Comparison of ENCODE assay signal across 9 cellular contexts in the genomic region with DNA sequence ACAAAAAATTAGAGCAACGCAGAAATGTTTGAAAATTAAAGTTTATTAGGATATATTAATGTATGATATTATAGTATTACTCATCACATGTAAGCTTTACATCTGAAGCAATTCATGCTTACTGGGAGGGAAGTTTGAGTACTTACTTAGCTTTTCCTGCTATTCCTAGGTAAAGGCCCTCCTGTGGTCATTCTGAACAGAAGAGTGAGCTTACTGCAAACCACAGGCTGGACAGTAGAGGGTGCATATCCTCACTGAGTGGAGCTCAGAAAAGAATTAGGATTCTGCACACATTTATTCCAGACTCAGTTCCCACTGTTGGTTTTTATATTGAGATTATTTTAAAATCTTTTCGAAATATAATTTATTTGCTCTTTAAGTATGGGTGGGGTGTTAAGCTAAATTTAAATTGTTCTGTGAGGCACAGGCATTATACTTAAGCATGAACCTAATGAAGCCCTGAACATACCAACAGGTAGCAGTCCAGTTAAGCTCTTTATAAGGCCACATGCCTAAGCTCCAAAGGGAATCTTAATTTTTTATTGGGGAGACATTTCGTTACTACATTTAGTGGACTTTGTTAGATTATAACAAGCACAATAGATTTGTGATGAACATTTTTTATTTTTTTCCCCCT. TPM values are rescaled to one million over a fixed set of nuclear protein-coding genes. Genes with fewer than 3 reads are reported as not detected.
A peak's percentile ranks its signal among the peaks of the same experiment; 100 is the strongest.
DNase-seq lines count a peak whose midpoint lies in the region; ATAC-seq and TF ChIP-seq lines count a peak whose summit lies in the region.
"Had no signal": no experiment of that assay in that cellular context is flagged by ENCODE, and none has a peak within 500 bp of the region (broad histone marks: within the 10 kb centered on the region; RNA-seq: fewer than 3 reads in every experiment).

No MANE protein-coding gene starts in this region.

- H3K27me3 Mint-ChIP-seq in activated CD8-positive, alpha-beta T cell treated with anti-CD3 and anti-CD28 coated beads for 36 hours: no peaks in the 10 kb centered on the region
- H3K27me3 Mint-ChIP-seq in activated CD8-positive, alpha-beta T cell treated with anti-CD3 and anti-CD28 coated beads, Interleukin-2, amount 10 ng/mL, durations not matched to agents 7 days and 5 days (ENCODE audit: low read depth): no peaks in the 10 kb centered on the region
- H3K27me3 Mint-ChIP-seq: dendritic cell treated with granulocyte-macrophage colony-stimulating factor and Interleukin-4, amounts not matched to agents 40 ng/mL and 50 ng/mL, for 4 days had no signal

- peaks cover 46% of the 10 kb centered on the region for H3K4me1 Mint-ChIP-seq in activated CD8-positive, alpha-beta T cell treated with anti-CD3 and anti-CD28 coated beads for 36 hours (ENCODE audit: low read depth)
- H3K4me1 Mint-ChIP-seq in activated CD8-positive, alpha-beta T cell treated with anti-CD3 and anti-CD28 coated beads, Interleukin-2, amount 10 ng/mL, durations not matched to agents 7 days and 5 days (ENCODE audit: low read depth): peaks cover 23% of the 10 kb centered on the region

- ATAC-seq in activated CD8-positive, alpha-beta T cell treated with anti-CD3 and anti-CD28 coated beads for 36 hours: no peak
- ATAC-seq in activated CD8-positive, alpha-beta T cell treated with anti-CD3 and anti-CD28 coated beads, Interleukin-2, amount 10 ng/mL, durations not matched to agents 7 days and 5 days: no peak
- ATAC-seq in GM21825 (IDR thresholded peaks at IDR 0.05; ENCODE audit: unreplicated experiment): no peak

- H3K4me3 Mint-ChIP-seq in activated CD8-positive, alpha-beta T cell treated with anti-CD3 and anti-CD28 coated beads for 36 hours: no peak overlapping the region
- H3K4me3 Mint-ChIP-seq in activated CD8-positive, alpha-beta T cell treated with anti-CD3 and anti-CD28 coated beads, Interleukin-2, amount 10 ng/mL, durations not matched to agents 7 days and 5 days: no peak overlapping the region
- H3K4me3 Mint-ChIP-seq: dendritic cell treated with granulocyte-macrophage colony-stimulating factor and Interleukin-4, amounts not matched to agents 40 ng/mL and 50 ng/mL, for 4 days had no signal

- H3K36me3 Mint-ChIP-seq in activated CD8-positive, alpha-beta T cell treated with anti-CD3 and anti-CD28 coated beads for 36 hours (ENCODE audit: low read depth): peaks cover 74% of the 10 kb centered on the region
- peaks cover 69% of the 10 kb centered on the region for H3K36me3 Mint-ChIP-seq in activated CD8-positive, alpha-beta T cell treated with anti-CD3 and anti-CD28 coated beads, Interleukin-2, amount 10 ng/mL, durations not matched to agents 7 days and 5 days (ENCODE audit: low read depth)

- peak; percentile 37 for TF ChIP-seq CTCF in activated CD8-positive, alpha-beta T cell treated with anti-CD3 and anti-CD28 coated beads for 36 hours (IDR thresholded peaks at IDR 0.05)

- POLR2A ChIA-PET in activated CD8-positive, alpha-beta T cell treated with anti-CD3 and anti-CD28 coated beads for 36 hours (lab: Charles Lee): interaction anchor here (0.7 to 3.5 kb wide), 3 partner anchors 9 to 477 kb away, joined by 3 to 16 read pairs (median 4); partner anchors contain the start of gene MRPS22
- POLR2A ChIA-PET in activated CD8-positive, alpha-beta T cell treated with anti-CD3 and anti-CD28 coated beads, Interleukin-2, amount 10 ng/mL, durations not matched to agents 7 days and 5 days (lab: Charles Lee): interaction anchor here (0.8 kb wide), 1 partner anchor 10 kb away, joined by 3 read pairs; the partner anchor contains the start of gene MRPS22

- no peak overlapping the region for H3K27ac Mint-ChIP-seq in activated CD8-positive, alpha-beta T cell treated with anti-CD3 and anti-CD28 coated beads for 36 hours
- H3K27ac Mint-ChIP-seq in activated CD8-positive, alpha-beta T cell treated with anti-CD3 and anti-CD28 coated beads, Interleukin-2, amount 10 ng/mL, durations not matched to agents 7 days and 5 days: no peak overlapping the region
- H3K27ac Mint-ChIP-seq: dendritic cell treated with granulocyte-macrophage colony-stimulating factor and Interleukin-4, amounts not matched to agents 40 ng/mL and 50 ng/mL, for 4 days had no signal

- intact Hi-C loops in activated CD8-positive, alpha-beta T cell treated with anti-CD3 and anti-CD28 coated beads for 36 hours (cut with micrococcal nuclease): no loop called here

- CTCF ChIA-PET in activated CD8-positive, alpha-beta T cell treated with anti-CD3 and anti-CD28 coated beads for 36 hours (lab: Charles Lee): interaction anchor here (1.1 to 2.1 kb wide), 6 partner anchors 9 to 242 kb away, joined by 3 to 13 read pairs (median 6); partner anchors contain the start of gene MRPS22
- CTCF ChIA-PET in activated CD8-positive, alpha-beta T cell treated with anti-CD3 and anti-CD28 coated beads, Interleukin-2, amount 10 ng/mL, durations not matched to agents 7 days and 5 days (lab: Charles Lee): interaction anchor here (0.7 to 2.2 kb wide), 6 partner anchors 8 to 36 kb away, joined by 3 to 6 read pairs (median 4); partner anchors contain the start of genes COPB2 and MRPS22

- DNase-seq in activated CD8-positive, alpha-beta T cell treated with anti-CD3 and anti-CD28 coated beads for 36 hours: no peak
- DNase-seq in activated CD8-positive, alpha-beta T cell treated with anti-CD3 and anti-CD28 coated beads, Interleukin-2, amount 10 ng/mL, durations not matched to agents 7 days and 5 days: no peak
- DNase-seq in NCI-H146 (lab: John Stamatoyannopoulos, UW) (peak; percentile 62), amniotic stem cell (lab: John Stamatoyannopoulos, UW) (peak; percentile 26), inferior parietal cortex (ENCODE audit: extremely low spot score) (peak; percentile 62), GM19240 (ENCODE audit: insufficient read length, low spot score) (no peak)
- no peak for DNase-seq in activated CD4-positive, alpha-beta T cell treated with anti-CD3 and anti-CD28 coated beads for 48 hours

- H3K9me3 Mint-ChIP-seq in activated CD8-positive, alpha-beta T cell treated with anti-CD3 and anti-CD28 coated beads for 36 hours: no peaks in the 10 kb centered on the region
- no peaks in the 10 kb centered on the region for H3K9me3 Mint-ChIP-seq in activated CD8-positive, alpha-beta T cell treated with anti-CD3 and anti-CD28 coated beads, Interleukin-2, amount 10 ng/mL, durations not matched to agents 7 days and 5 days (ENCODE audit: insufficient read depth)
- H3K9me3 Mint-ChIP-seq: dendritic cell treated with granulocyte-macrophage colony-stimulating factor and Interleukin-4, amounts not matched to agents 40 ng/mL and 50 ng/mL, for 4 days had no signal

RNA-seq across cellular contexts. Expression of gene MRPS22, which starts 10.2 kb away (rescaled TPM):
- total RNA-seq in activated CD8-positive, alpha-beta T cell treated with anti-CD3 and anti-CD28 coated beads for 36 hours: 10 to 100 TPM; 67.4 to 68.9 TPM
- total RNA-seq in activated CD8-positive, alpha-beta T cell treated with anti-CD3 and anti-CD28 coated beads, Interleukin-2, amount 10 ng/mL, durations not matched to agents 7 days and 5 days: 10 to 100 TPM; 39.7 to 41.1 TPM

RNA-seq across cellular contexts. Expression of gene COPB2, which starts 35.4 kb away (rescaled TPM):
- 10 to 100 TPM; 81.7 to 83.8 TPM for total RNA-seq in activated CD8-positive, alpha-beta T cell treated with anti-CD3 and anti-CD28 coated beads for 36 hours
- total RNA-seq in activated CD8-positive, alpha-beta T cell treated with anti-CD3 and anti-CD28 coated beads, Interleukin-2, amount 10 ng/mL, durations not matched to agents 7 days and 5 days: 10 to 100 TPM; 82.0 to 87.6 TPM

Comparison
In these comparisons a context has a peak if more than half of its experiments do, and no peak if none do; other contexts are left out.
1. DNase-seq: peak in NCI-H146 (single experiment), amniotic stem cell (single experiment) and inferior parietal cortex (single experiment); none in activated CD8-positive, alpha-beta T cell treated with anti-CD3 and anti-CD28 coated beads for 36 hours (single experiment), activated CD8-positive, alpha-beta T cell treated with anti-CD3 and anti-CD28 coated beads, Interleukin-2, amount 10 ng/mL, durations not matched to agents 7 days and 5 days (single experiment), GM19240 (single experiment) and activated CD4-positive, alpha-beta T cell treated with anti-CD3 and anti-CD28 coated beads for 48 hours (single experiment).